In the genomic region with DNA sequence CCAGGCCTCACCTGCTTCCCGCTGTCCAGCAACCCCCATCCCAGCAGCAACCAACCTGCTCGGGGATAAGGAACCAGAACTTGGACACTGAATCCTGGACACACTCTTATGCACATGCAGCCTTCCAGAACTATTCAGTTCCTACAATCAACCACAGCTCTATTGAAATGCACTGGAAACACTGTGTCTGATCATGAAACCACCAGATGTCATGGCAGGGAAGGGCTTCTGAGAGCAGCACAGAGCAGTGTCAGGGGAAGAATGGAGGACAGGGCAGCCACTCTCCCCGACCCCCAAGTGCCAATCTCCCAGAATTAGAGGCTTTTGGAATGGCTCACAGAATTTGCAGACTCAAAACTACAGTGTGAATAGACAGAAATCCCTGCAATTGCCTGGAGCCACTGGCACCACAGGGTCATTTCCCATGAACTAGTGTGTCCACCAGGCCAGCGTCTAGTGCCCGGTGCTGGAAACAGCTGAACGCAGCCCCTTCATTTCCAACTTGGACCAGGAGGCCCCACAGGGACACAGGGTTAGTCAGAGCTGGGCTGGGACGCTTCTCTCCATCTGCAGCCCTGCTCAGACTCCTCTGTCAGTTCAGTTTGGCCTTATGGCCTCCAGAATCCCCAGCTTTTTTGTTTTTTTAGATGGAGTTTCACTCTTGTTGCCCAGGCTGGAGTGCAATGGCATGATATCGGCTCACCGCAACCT, we compare ENCODE assay signal across 11 cellular contexts. TPM values are rescaled to one million over a fixed set of nuclear protein-coding genes. Genes with fewer than 3 reads are reported as not detected.
A peak's percentile ranks its signal among the peaks of the same experiment; 100 is the strongest.
DNase-seq lines count a peak whose midpoint lies in the region; ATAC-seq and TF ChIP-seq lines count a peak whose summit lies in the region.
"Had no signal": no experiment of that assay in that cellular context is flagged by ENCODE, and none has a peak within 500 bp of the region (broad histone marks: within the 10 kb centered on the region; RNA-seq: fewer than 3 reads in every experiment).

No MANE protein-coding gene starts in this region.

- H3K27me3 ChIP-seq in CD8-positive, alpha-beta T cell (ENCODE audit: insufficient read depth, low read length): no peaks in the 10 kb centered on the region
- H3K27me3 ChIP-seq in PC-9 (ENCODE audit: insufficient read depth, low read depth): 0 out of 2 replicates have a peak, but pooled peaks cover 3% of the 10 kb centered on the region

- no peak for TF ChIP-seq CTCF in CD8-positive, alpha-beta T cell (IDR thresholded peaks at IDR 0.05)
- TF ChIP-seq CTCF in glutamatergic neuron (IDR thresholded peaks at IDR 0.05; ENCODE audit: partially characterized antibody, unreplicated experiment) (no peak), PC-9 (conservative IDR thresholded peaks at IDR 0.05) (no peak)

- peak overlapping the region; percentile 32 for H3K27ac Mint-ChIP-seq in CD8-positive, alpha-beta T cell
- peak overlapping the region; percentile 84 for H3K27ac Mint-ChIP-seq in glutamatergic neuron (ENCODE audit: unreplicated experiment)
- H3K27ac Mint-ChIP-seq: stimulated activated naive CD8-positive, alpha-beta T cell treated with anti-CD3 and anti-CD28 coated beads, Interleukin-15, Interleukin-2, amounts not matched to agents 100 ng/mL and 50 ng/mL, for 24 hours had no signal

- no peaks in the 10 kb centered on the region for H4K20me1 ChIP-seq in PC-9 (ENCODE audit: insufficient read depth)

- POLR2A ChIA-PET in CD8-positive, alpha-beta T cell (lab: Charles Lee): interaction anchor here (1.1 kb wide), 2 partner anchors 13 to 216 kb away, joined by 3 read pairs; partner anchors contain the start of gene KDM3A
- POLR2A ChIA-PET in PC-9 (lab: Charles Lee; ENCODE audit: unreplicated experiment): no interaction called here

- H3K27ac ChIP-seq in CD8-positive, alpha-beta T cell (ENCODE audit: low read depth, low read length): no peak overlapping the region
- no peak overlapping the region for H3K27ac ChIP-seq in PC-9

- CTCF ChIA-PET in CD8-positive, alpha-beta T cell (lab: Charles Lee): no interaction called here
- CTCF ChIA-PET in PC-9 (lab: Charles Lee): interaction anchor here (0.5 kb wide), 1 partner anchor 24 kb away, joined by 5 read pairs; no protein-coding TSS in a partner anchor

- no peaks in the 10 kb centered on the region for H3K9me3 ChIP-seq in CD8-positive, alpha-beta T cell (ENCODE audit: low read length)
- H3K9me3 ChIP-seq in PC-9 (ENCODE audit: insufficient read depth, low read depth): no peaks in the 10 kb centered on the region

- no peaks in the 10 kb centered on the region for H3F3A ChIP-seq in PC-9 (ENCODE audit: insufficient read depth, low read depth)

- no TSS peak for BruUV-seq in PC-9 (replicated peaks; lab: Mats Ljungman, UMichigan)

- intact Hi-C loops in CD8-positive, alpha-beta T cell (cut with DNase I, micrococcal nuclease): loop anchor here in 1 of 2 experiments (5.0 kb wide), 1 partner anchor 143 kb away; no protein-coding TSS in a partner anchor
- intact Hi-C loops in PC-9 (cut with micrococcal nuclease; ENCODE audit: unreplicated experiment): no loop called here

- no peak overlapping the region for H3K4me3 ChIP-seq in CD8-positive, alpha-beta T cell (ENCODE audit: low read depth, low read length)
- no peak overlapping the region for H3K4me3 ChIP-seq in PC-9

- no peaks in the 10 kb centered on the region for H3K36me3 Mint-ChIP-seq in CD8-positive, alpha-beta T cell
- peaks cover 5% of the 10 kb centered on the region for H3K36me3 Mint-ChIP-seq in glutamatergic neuron (ENCODE audit: unreplicated experiment)

- H3K79me2 ChIP-seq in PC-9 (ENCODE audit: low read depth): no peaks in the 10 kb centered on the region

- H2AFZ ChIP-seq in PC-9: no peak overlapping the region

- H3K4me2 ChIP-seq in PC-9: no peak overlapping the region

- H3K4me3 Mint-ChIP-seq in CD8-positive, alpha-beta T cell: no peak overlapping the region
- peak overlapping the region; percentile 25 for H3K4me3 Mint-ChIP-seq in glutamatergic neuron (ENCODE audit: unreplicated experiment)
- H3K4me3 Mint-ChIP-seq: stimulated activated naive CD8-positive, alpha-beta T cell treated with anti-CD3 and anti-CD28 coated beads, Interleukin-15, Interleukin-2, amounts not matched to agents 100 ng/mL and 50 ng/mL, for 24 hours had no signal

- ATAC-seq in CD8-positive, alpha-beta T cell: no peak
- ATAC-seq in HG03045 (IDR thresholded peaks at IDR 0.05; ENCODE audit: unreplicated experiment): no peak

- no peak for DNase-seq in CD8-positive, alpha-beta T cell
- peak; percentile 27 for DNase-seq in MV-4-11 (lab: John Stamatoyannopoulos, UW)
- DNase-seq in glutamatergic neuron: no peak
- peak; percentile 26 for DNase-seq in retina
- DNase-seq in PC-9: no peak
- no peak for DNase-seq in COLO668 (lab: John Stamatoyannopoulos, UW; ENCODE audit: unreplicated experiment)
- DNase-seq in NCI-H1436 treated with DMSO at 0.1 percent for 48 hours (lab: John Stamatoyannopoulos, UW): no peak
- DNase-seq: activated gamma-delta T cell, NCI-H1417 treated with DMSO at 0.1 percent for 48 hours had no signal

- H3K9me2 ChIP-seq in PC-9 (ENCODE audit: insufficient read depth): no peaks in the 10 kb centered on the region

- peaks cover 4% of the 10 kb centered on the region for H3K4me1 ChIP-seq in CD8-positive, alpha-beta T cell (ENCODE audit: insufficient read depth, low read length)
- H3K4me1 ChIP-seq in PC-9 (replicated peaks; ENCODE audit: insufficient read depth): no peaks in the 10 kb centered on the region

- H3K36me3 ChIP-seq in CD8-positive, alpha-beta T cell (ENCODE audit: insufficient read depth, low read length): no peaks in the 10 kb centered on the region
- no peaks in the 10 kb centered on the region for H3K36me3 ChIP-seq in PC-9 (ENCODE audit: low read depth)

- H3K9me3 Mint-ChIP-seq in CD8-positive, alpha-beta T cell: no peaks in the 10 kb centered on the region
- peaks cover 17% of the 10 kb centered on the region for H3K9me3 Mint-ChIP-seq in glutamatergic neuron (ENCODE audit: unreplicated experiment)
- H3K9me3 Mint-ChIP-seq: stimulated activated naive CD8-positive, alpha-beta T cell treated with anti-CD3 and anti-CD28 coated beads, Interleukin-15, Interleukin-2, amounts not matched to agents 100 ng/mL and 50 ng/mL, for 24 hours had no signal

- H3K27me3 Mint-ChIP-seq in CD8-positive, alpha-beta T cell (ENCODE audit: low read depth): no peaks in the 10 kb centered on the region
- peaks cover 11% of the 10 kb centered on the region for H3K27me3 Mint-ChIP-seq in glutamatergic neuron (ENCODE audit: unreplicated experiment)
- H3K27me3 Mint-ChIP-seq: stimulated activated naive CD8-positive, alpha-beta T cell treated with anti-CD3 and anti-CD28 coated beads, Interleukin-15, Interleukin-2, amounts not matched to agents 100 ng/mL and 50 ng/mL, for 24 hours had no signal

- H3K4me1 Mint-ChIP-seq in CD8-positive, alpha-beta T cell (ENCODE audit: low read depth): peaks cover 9% of the 10 kb centered on the region
- H3K4me1 Mint-ChIP-seq in glutamatergic neuron (ENCODE audit: low read depth, unreplicated experiment): peaks cover 30% of the 10 kb centered on the region

RNA-seq across cellular contexts. Expression of gene MRPL35, which starts 25.5 kb away (rescaled TPM):
- 1 to 10 TPM; 6.7 to 7.0 TPM for total RNA-seq in CD8-positive, alpha-beta T cell
- total RNA-seq in glutamatergic neuron (ENCODE audit: unreplicated experiment) (32.3 TPM), PC-9 (2021) (25.2 and 28.1 TPM in 2 replicates)

RNA-seq across cellular contexts. Expression of gene IMMT, which starts 29.5 kb away (rescaled TPM):
- 10 to 100 TPM; 34.3 to 35.8 TPM for total RNA-seq in CD8-positive, alpha-beta T cell
- 124 TPM for total RNA-seq in glutamatergic neuron (ENCODE audit: unreplicated experiment)
- total RNA-seq in PC-9 (2021): 108 and 114 TPM in 2 replicates

Comparison
In these comparisons a context has a peak if more than half of its experiments do, and no peak if none do; other contexts are left out.
1. DNase-seq: peak in MV-4-11 (single experiment) and retina (single experiment); none in CD8-positive, alpha-beta T cell (0 of 7), glutamatergic neuron (single experiment), PC-9 (0 of 2), COLO668 (single experiment) and NCI-H1436 treated with DMSO at 0.1 percent for 48 hours (single experiment).